20 cellular contexts compared by ENCODE assay signal in genomic region chr14:106107703-106108102, GRCh38.
"Had no signal": no experiment of that assay in that cellular context is flagged by ENCODE, and none has a peak within 500 bp of the region (broad histone marks: within the 10 kb centered on the region; RNA-seq: fewer than 3 reads in every experiment).

No MANE protein-coding gene starts in this region.

- DNase-seq: IMR-90, Kasumi-1, KG1, MM.1S, NCI-H1105 treated with DMSO at 0.1 percent for 48 hours, NCI-H1417 treated with DMSO at 0.1 percent for 48 hours, NCI-H146, NCI-H1694 treated with DMSO at 0.1 percent for 48 hours, NCI-H1930, NCI-H2081, NCI-H2227 treated with DMSO at 0.1 percent for 48 hours, NCI-H524, NCI-H526 treated with DMSO at 0.1 percent for 48 hours, NCI-H774, RPMI8226, SHP77, SK-N-SH, SW 1271, T-cell had no signal

- H3K9me3 ChIP-seq: SK-N-SH had no signal

- H3K9ac ChIP-seq: SK-N-SH had no signal

- ATAC-seq: HepG2, T-cell had no signal

- H3K4me2 ChIP-seq: SK-N-SH had no signal
